ENCODE assay signal across 8 cellular contexts in genomic region chr13:32650705-32651311, GRCh38.
DNase-seq lines count a peak whose midpoint lies in the region; ATAC-seq and FAIRE-seq lines count a peak whose summit lies in the region.

No MANE protein-coding gene starts in this region.

- no peak overlapping the region for H3K4me3 ChIP-seq in CD8-positive, alpha-beta memory T cell (ENCODE audit: low read length)

- H3K27ac Mint-ChIP-seq in CD8-positive, alpha-beta memory T cell, result peak overlapping the region in 1 of 8 donors; percentile 81
- H3K27ac Mint-ChIP-seq in activated T-helper 1 cell treated with anti-CD3 and anti-CD28 coated beads, Interleukin-12 subunit alpha, Interleukin-12 subunit beta, Interleukin-2, Interleukin-4 antibody, amounts not matched to agents 30 ng/mL and 10 ng/mL and 1 ng/mL, durations not matched to agents 14 hours and 24 hours and 36 hours, result no peak overlapping the region

- intact Hi-C loops in activated T-helper 1 cell treated with anti-CD3 and anti-CD28 coated beads, Interleukin-12 subunit alpha, Interleukin-12 subunit beta, Interleukin-2, Interleukin-4 antibody, amounts not matched to agents 30 ng/mL and 10 ng/mL and 1 ng/mL, durations not matched to agents 14 hours and 24 hours and 36 hours (cut with micrococcal nuclease), result loop anchor here (1.0 to 10.0 kb wide), 10 partner anchors 12 to 1074 kb away; partner anchors contain the start of genes KL, N4BP2L2 and PDS5B

- peak; percentile 52 for FAIRE-seq in RCC 7860 (lab: Jason Lieb, UNC)

- H3K36me3 Mint-ChIP-seq in CD8-positive, alpha-beta memory T cell, result peaks cover 12 to 26% (median 19%) of the 10 kb centered on the region in 3 donors
- H3K36me3 Mint-ChIP-seq in activated T-helper 1 cell treated with anti-CD3 and anti-CD28 coated beads, Interleukin-12 subunit alpha, Interleukin-12 subunit beta, Interleukin-2, Interleukin-4 antibody, amounts not matched to agents 30 ng/mL and 10 ng/mL and 1 ng/mL, durations not matched to agents 14 hours and 24 hours and 36 hours (ENCODE audit: low read depth), result peaks cover 29% of the 10 kb centered on the region

- no peak overlapping the region for H3K4me3 Mint-ChIP-seq in CD8-positive, alpha-beta memory T cell
- no peak overlapping the region for H3K4me3 Mint-ChIP-seq in activated T-helper 1 cell treated with anti-CD3 and anti-CD28 coated beads, Interleukin-12 subunit alpha, Interleukin-12 subunit beta, Interleukin-2, Interleukin-4 antibody, amounts not matched to agents 30 ng/mL and 10 ng/mL and 1 ng/mL, durations not matched to agents 14 hours and 24 hours and 36 hours

- ATAC-seq in GM19351 (IDR thresholded peaks at IDR 0.05; ENCODE audit: unreplicated experiment) (peak; percentile 75), HG03558 (IDR thresholded peaks at IDR 0.05; ENCODE audit: extremely low read depth, unreplicated experiment) (peak; percentile 46), HG03025 (IDR thresholded peaks at IDR 0.05; ENCODE audit: low FRiP score, unreplicated experiment) (no peak)

- POLR2A ChIA-PET in CD8-positive, alpha-beta memory T cell (lab: Charles Lee), result interaction anchor here (1.6 kb wide), 1 partner anchor 65 kb away, joined by 4 read pairs; no protein-coding TSS in a partner anchor

- no peaks in the 10 kb centered on the region for H3K27me3 Mint-ChIP-seq in CD8-positive, alpha-beta memory T cell
- no peaks in the 10 kb centered on the region for H3K27me3 Mint-ChIP-seq in activated T-helper 1 cell treated with anti-CD3 and anti-CD28 coated beads, Interleukin-12 subunit alpha, Interleukin-12 subunit beta, Interleukin-2, Interleukin-4 antibody, amounts not matched to agents 30 ng/mL and 10 ng/mL and 1 ng/mL, durations not matched to agents 14 hours and 24 hours and 36 hours (ENCODE audit: insufficient read depth)

- H3K27me3 ChIP-seq in CD8-positive, alpha-beta memory T cell (ENCODE audit: insufficient read depth, low read length, poor library complexity, severe bottlenecking), result no peaks in the 10 kb centered on the region

- H3K27ac ChIP-seq in CD8-positive, alpha-beta memory T cell (ENCODE audit: low read depth, low read length), result no peak overlapping the region

- H3K9me3 ChIP-seq in CD8-positive, alpha-beta memory T cell (ENCODE audit: low read length), result no peaks in the 10 kb centered on the region

- no peaks in the 10 kb centered on the region for H3K4me1 ChIP-seq in CD8-positive, alpha-beta memory T cell (ENCODE audit: insufficient read depth, low read length)

- H3K4me1 Mint-ChIP-seq in CD8-positive, alpha-beta memory T cell, result peaks cover 37 to 61% (median 53%) of the 10 kb centered on the region in 3 donors
- H3K4me1 Mint-ChIP-seq in activated T-helper 1 cell treated with anti-CD3 and anti-CD28 coated beads, Interleukin-12 subunit alpha, Interleukin-12 subunit beta, Interleukin-2, Interleukin-4 antibody, amounts not matched to agents 30 ng/mL and 10 ng/mL and 1 ng/mL, durations not matched to agents 14 hours and 24 hours and 36 hours (ENCODE audit: low read depth), result peaks cover 52% of the 10 kb centered on the region

- peak; percentile 28 to 68 (median 36) for DNase-seq in CD8-positive, alpha-beta memory T cell
- DNase-seq in RCC 7860 (ENCODE audit: low spot score) (peak; percentile 23), globus pallidus (ENCODE audit: low spot score) (peak; percentile 73), pulmonary artery endothelial cell (ENCODE audit: low read depth, low spot score) (peak; percentile 37)
- peak; percentile 42 for DNase-seq in activated T-helper 1 cell treated with anti-CD3 and anti-CD28 coated beads, Interleukin-12 subunit alpha, Interleukin-12 subunit beta, Interleukin-2, Interleukin-4 antibody, amounts not matched to agents 30 ng/mL and 10 ng/mL and 1 ng/mL, durations not matched to agents 14 hours and 24 hours and 36 hours (ENCODE audit: low spot score)

- CTCF ChIA-PET in CD8-positive, alpha-beta memory T cell (lab: Charles Lee), result interaction anchor here (0.7 to 2.6 kb wide), 17 partner anchors 8 to 892 kb away, joined by 3 to 26 read pairs (median 5); partner anchors contain the start of genes N4BP2L2 and PDS5B

- no peaks in the 10 kb centered on the region for H3K9me3 Mint-ChIP-seq in CD8-positive, alpha-beta memory T cell
- H3K9me3 Mint-ChIP-seq in activated T-helper 1 cell treated with anti-CD3 and anti-CD28 coated beads, Interleukin-12 subunit alpha, Interleukin-12 subunit beta, Interleukin-2, Interleukin-4 antibody, amounts not matched to agents 30 ng/mL and 10 ng/mL and 1 ng/mL, durations not matched to agents 14 hours and 24 hours and 36 hours, result peaks cover 19% of the 10 kb centered on the region

- no peaks in the 10 kb centered on the region for H3K36me3 ChIP-seq in CD8-positive, alpha-beta memory T cell (ENCODE audit: insufficient read depth, low read length)

Comparison
In these comparisons a context has a peak if more than half of its experiments do, and no peak if none do; other contexts are left out.
1. DNase-seq: peak in every context shown above with its lines; median percentile 73 in globus pallidus; 42 in activated T-helper 1 cell treated with anti-CD3 and anti-CD28 coated beads, Interleukin-12 subunit alpha, Interleukin-12 subunit beta, Interleukin-2, Interleukin-4 antibody, amounts not matched to agents 30 ng/mL and 10 ng/mL and 1 ng/mL, durations not matched to agents 14 hours and 24 hours and 36 hours; 37 in pulmonary artery endothelial cell; 36 in CD8-positive, alpha-beta memory T cell; 23 in RCC 7860.